ENCODE assay signal across 8 cellular contexts in the genomic region with DNA sequence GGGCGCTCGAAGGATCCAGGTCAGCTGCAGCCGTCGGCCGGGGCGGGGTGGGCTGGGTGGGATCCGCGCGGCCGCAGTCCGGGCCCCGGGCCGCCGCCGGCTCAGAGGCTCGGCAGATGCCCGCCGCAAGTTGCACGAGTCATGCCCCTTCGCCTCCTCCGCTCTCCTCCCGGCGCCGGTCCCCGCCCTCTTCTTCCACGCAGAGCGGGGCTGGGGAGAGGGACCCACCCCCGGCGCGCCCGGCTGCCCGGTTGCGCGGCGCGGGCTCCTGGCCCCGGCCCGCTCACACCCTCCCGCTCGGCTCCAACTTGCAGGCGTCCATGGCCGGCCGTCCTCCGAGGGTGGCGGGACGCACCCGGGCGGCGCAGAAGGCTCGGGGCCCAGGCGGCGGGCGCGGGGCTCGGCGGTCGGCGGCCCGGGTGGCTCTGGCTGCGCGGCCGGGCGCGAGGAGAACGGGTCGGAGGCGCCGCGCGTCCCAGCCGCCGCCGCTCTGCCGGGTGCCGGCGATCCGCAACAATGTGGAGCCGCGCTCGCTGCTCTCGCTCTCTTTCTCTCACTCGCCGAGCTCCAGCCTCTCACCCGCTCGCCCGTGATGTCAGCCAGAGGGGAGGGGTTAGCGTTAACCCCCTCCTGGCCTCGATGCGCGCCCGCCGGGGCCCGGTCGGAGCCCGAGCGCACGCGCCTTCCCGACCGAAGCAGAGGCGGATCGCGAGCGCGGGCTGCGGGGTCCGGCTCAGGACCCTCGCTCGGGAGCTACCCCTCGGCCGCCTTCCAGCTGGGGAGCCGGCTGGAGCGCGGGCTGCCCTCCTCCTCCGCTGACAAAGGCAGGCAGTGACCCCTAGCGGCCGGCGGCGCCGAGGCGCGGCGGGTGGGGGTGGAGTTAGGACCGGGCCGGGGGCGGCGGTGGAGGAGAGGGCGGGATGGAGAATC. TPM values are rescaled to one million over a fixed set of nuclear protein-coding genes. Genes with fewer than 3 reads are reported as not detected.
DNase-seq lines count a peak whose midpoint lies in the region; ATAC-seq and TF ChIP-seq lines count a peak whose summit lies in the region.

A gene with protein sequence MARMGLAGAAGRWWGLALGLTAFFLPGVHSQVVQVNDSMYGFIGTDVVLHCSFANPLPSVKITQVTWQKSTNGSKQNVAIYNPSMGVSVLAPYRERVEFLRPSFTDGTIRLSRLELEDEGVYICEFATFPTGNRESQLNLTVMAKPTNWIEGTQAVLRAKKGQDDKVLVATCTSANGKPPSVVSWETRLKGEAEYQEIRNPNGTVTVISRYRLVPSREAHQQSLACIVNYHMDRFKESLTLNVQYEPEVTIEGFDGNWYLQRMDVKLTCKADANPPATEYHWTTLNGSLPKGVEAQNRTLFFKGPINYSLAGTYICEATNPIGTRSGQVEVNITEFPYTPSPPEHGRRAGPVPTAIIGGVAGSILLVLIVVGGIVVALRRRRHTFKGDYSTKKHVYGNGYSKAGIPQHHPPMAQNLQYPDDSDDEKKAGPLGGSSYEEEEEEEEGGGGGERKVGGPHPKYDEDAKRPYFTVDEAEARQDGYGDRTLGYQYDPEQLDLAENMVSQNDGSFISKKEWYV (minus strand): TSS at position 550 of the 930 bp plus-strand sequence. CDS start 647 bp downstream, outside the sequence.

- no peak for TF ChIP-seq EP300 in ovary (IDR thresholded peaks at IDR 0.05)

- H3K4me1 Mint-ChIP-seq in activated naive CD8-positive, alpha-beta T cell (ENCODE audit: low read depth): peaks cover 16% of the 10 kb centered on the region

- H3K27ac Mint-ChIP-seq in activated naive CD8-positive, alpha-beta T cell: peak within 1 kb of the TSS; percentile 66

- no peaks in the 10 kb centered on the region; the same call in 1 of the 2 replicates for H3K27me3 ChIP-seq in GM06990 (replicated peaks; ENCODE audit: control insufficient read depth, insufficient read depth, low read length)
- H3K27me3 ChIP-seq in H7 (ENCODE audit: control insufficient read depth, insufficient read depth, low read length): peaks cover 3% of the 10 kb centered on the region
- no peaks in the 10 kb centered on the region for H3K27me3 ChIP-seq in ovary
- H3K27me3 ChIP-seq in thymus (ENCODE audit: control insufficient read depth, insufficient read depth): peaks cover 39% of the 10 kb centered on the region

- H3K9me3 ChIP-seq in ovary (no peaks in the 10 kb centered on the region), thymus (ENCODE audit: control insufficient read depth) (no peaks in the 10 kb centered on the region)

- H3K9me3 Mint-ChIP-seq in activated naive CD8-positive, alpha-beta T cell (ENCODE audit: low read depth): no peaks in the 10 kb centered on the region

- no peaks in the 10 kb centered on the region for H3K36me3 ChIP-seq in GM06990 (ENCODE audit: control insufficient read depth, insufficient read depth, low read length)
- no peaks in the 10 kb centered on the region; the same call in 1 of the 2 replicates for H3K36me3 ChIP-seq in H7 (replicated peaks; ENCODE audit: control insufficient read depth, insufficient read depth, low read length)
- H3K36me3 ChIP-seq in ovary: no peaks in the 10 kb centered on the region
- no peaks in the 10 kb centered on the region for H3K36me3 ChIP-seq in thymus (ENCODE audit: control insufficient read depth, insufficient read depth)

- H3K27ac ChIP-seq in ovary (peak within 1 kb of the TSS; percentile 71 to 73), thymus (ENCODE audit: low read depth) (peak within 1 kb of the TSS; percentile 36)

- intact Hi-C loops in head of caudate nucleus (cut with DNase I) (loop anchor here (2.0 to 5.0 kb wide), 3 partner anchors 62 to 378 kb away; no protein-coding TSS in a partner anchor), ovary (cut with DNase I) (loop anchor here (5.0 to 10.0 kb wide), 3 partner anchors 57 to 244 kb away; no protein-coding TSS in a partner anchor)

- ATAC-seq in SK-N-SH treated with all-trans-retinoic acid at 6 μM for 48 hours: peak; percentile 89

- peaks cover 14% of the 10 kb centered on the region for H3K27me3 Mint-ChIP-seq in activated naive CD8-positive, alpha-beta T cell

- peak; percentile 48 for TF ChIP-seq POLR2A in ovary (IDR thresholded peaks at IDR 0.05)

- 0 to 1% (median 0%) methylated on average over 72 to 128 of the region's 128 CpGs for WGBS in ovary, 3 donors
- WGBS in thymus: under 1% methylated on average over 128 of the region's 128 CpGs

- H3K36me3 Mint-ChIP-seq in activated naive CD8-positive, alpha-beta T cell: no peaks in the 10 kb centered on the region

- DNase-seq in GM06990 (ENCODE audit: extremely low read depth, insufficient read length) (peak; percentile 86), H7 (peak; percentile 98), M059J (ENCODE audit: low read depth) (peak; percentile 79), head of caudate nucleus (peak; percentile 76 to 96 (median 92)), ovary (peak; percentile 82 to 93 (median 88))

- TF ChIP-seq CTCF in GM06990 (IDR thresholded peaks at IDR 0.05; ENCODE audit: insufficient read depth, low read length, poor library complexity, severe bottlenecking) (peak; percentile 79), ovary (IDR thresholded peaks at IDR 0.05) (peak; percentile 87 to 93 (median 90))

- H3K4me1 ChIP-seq in ovary (ENCODE audit: insufficient read depth) (peaks cover 11% of the 10 kb centered on the region), thymus (ENCODE audit: control insufficient read depth, insufficient read depth, low read length) (peaks cover 9% of the 10 kb centered on the region)

- peak within 1 kb of the TSS; percentile 92 for H3K4me3 Mint-ChIP-seq in activated naive CD8-positive, alpha-beta T cell

- H3K4me3 ChIP-seq in GM06990 (replicated peaks; ENCODE audit: low read depth, low read length): peak within 1 kb of the TSS; percentile 73
- peak within 1 kb of the TSS; percentile 80 for H3K4me3 ChIP-seq in H7 (ENCODE audit: insufficient read depth, low read depth, low read length)
- peak within 1 kb of the TSS; percentile 67 for H3K4me3 ChIP-seq in ovary
- peak within 1 kb of the TSS; percentile 67 for H3K4me3 ChIP-seq in thymus (ENCODE audit: low read length)

TF ChIP-seq in SK-N-SH treated with all-trans-retinoic acid at 6 μM for 48 hours, 23 proteins besides CTCF, POLR2A, EP300 and RAD21 (continues in another document):
- TF ChIP-seq ZFP30 (CRISPR knock-in tag; IDR thresholded peaks at IDR 0.05): no peak
- TF ChIP-seq BACH2 (CRISPR knock-in tag; IDR thresholded peaks at IDR 0.05; ENCODE audit: borderline replicate concordance): no peak
- TF ChIP-seq, protein P1, sequence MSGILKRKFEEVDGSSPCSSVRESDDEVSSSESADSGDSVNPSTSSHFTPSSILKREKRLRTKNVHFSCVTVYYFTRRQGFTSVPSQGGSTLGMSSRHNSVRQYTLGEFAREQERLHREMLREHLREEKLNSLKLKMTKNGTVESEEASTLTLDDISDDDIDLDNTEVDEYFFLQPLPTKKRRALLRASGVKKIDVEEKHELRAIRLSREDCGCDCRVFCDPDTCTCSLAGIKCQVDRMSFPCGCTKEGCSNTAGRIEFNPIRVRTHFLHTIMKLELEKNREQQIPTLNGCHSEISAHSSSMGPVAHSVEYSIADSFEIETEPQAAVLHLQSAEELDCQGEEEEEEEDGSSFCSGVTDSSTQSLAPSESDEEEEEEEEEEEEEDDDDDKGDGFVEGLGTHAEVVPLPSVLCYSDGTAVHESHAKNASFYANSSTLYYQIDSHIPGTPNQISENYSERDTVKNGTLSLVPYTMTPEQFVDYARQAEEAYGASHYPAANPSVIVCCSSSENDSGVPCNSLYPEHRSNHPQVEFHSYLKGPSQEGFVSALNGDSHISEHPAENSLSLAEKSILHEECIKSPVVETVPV (CRISPR knock-in tag; IDR thresholded peaks at IDR 0.05): no peak
- TF ChIP-seq ESRRG (CRISPR knock-in tag; IDR thresholded peaks at IDR 0.05): no peak
- no peak for TF ChIP-seq ISL1 (CRISPR knock-in tag; IDR thresholded peaks at IDR 0.05)
- TF ChIP-seq CSDC2 (CRISPR knock-in tag; IDR thresholded peaks at IDR 0.05): no peak
- TF ChIP-seq, protein P2, sequence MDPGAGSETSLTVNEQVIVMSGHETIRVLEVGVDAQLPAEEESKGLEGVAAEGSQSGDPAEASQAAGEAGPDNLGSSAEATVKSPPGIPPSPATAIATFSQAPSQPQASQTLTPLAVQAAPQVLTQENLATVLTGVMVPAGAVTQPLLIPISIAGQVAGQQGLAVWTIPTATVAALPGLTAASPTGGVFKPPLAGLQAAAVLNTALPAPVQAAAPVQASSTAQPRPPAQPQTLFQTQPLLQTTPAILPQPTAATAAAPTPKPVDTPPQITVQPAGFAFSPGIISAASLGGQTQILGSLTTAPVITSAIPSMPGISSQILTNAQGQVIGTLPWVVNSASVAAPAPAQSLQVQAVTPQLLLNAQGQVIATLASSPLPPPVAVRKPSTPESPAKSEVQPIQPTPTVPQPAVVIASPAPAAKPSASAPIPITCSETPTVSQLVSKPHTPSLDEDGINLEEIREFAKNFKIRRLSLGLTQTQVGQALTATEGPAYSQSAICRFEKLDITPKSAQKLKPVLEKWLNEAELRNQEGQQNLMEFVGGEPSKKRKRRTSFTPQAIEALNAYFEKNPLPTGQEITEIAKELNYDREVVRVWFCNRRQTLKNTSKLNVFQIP (CRISPR knock-in tag; IDR thresholded peaks at IDR 0.05; ENCODE audit: borderline replicate concordance, low read depth): no peak
- no peak for TF ChIP-seq TCF4 (CRISPR knock-in tag; IDR thresholded peaks at IDR 0.05; ENCODE audit: borderline replicate concordance)
- TF ChIP-seq, protein P3, sequence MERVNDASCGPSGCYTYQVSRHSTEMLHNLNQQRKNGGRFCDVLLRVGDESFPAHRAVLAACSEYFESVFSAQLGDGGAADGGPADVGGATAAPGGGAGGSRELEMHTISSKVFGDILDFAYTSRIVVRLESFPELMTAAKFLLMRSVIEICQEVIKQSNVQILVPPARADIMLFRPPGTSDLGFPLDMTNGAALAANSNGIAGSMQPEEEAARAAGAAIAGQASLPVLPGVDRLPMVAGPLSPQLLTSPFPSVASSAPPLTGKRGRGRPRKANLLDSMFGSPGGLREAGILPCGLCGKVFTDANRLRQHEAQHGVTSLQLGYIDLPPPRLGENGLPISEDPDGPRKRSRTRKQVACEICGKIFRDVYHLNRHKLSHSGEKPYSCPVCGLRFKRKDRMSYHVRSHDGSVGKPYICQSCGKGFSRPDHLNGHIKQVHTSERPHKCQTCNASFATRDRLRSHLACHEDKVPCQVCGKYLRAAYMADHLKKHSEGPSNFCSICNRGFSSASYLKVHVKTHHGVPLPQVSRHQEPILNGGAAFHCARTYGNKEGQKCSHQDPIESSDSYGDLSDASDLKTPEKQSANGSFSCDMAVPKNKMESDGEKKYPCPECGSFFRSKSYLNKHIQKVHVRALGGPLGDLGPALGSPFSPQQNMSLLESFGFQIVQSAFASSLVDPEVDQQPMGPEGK (CRISPR knock-in tag; IDR thresholded peaks at IDR 0.05; ENCODE audit: borderline replicate concordance): no peak
- no peak for TF ChIP-seq ZNF565 (CRISPR knock-in tag; conservative IDR thresholded peaks at IDR 0.05; ENCODE audit: low read depth)
- TF ChIP-seq RARB (CRISPR knock-in tag; IDR thresholded peaks at IDR 0.05): no peak
- no peak for TF ChIP-seq ZNF8 (CRISPR knock-in tag; IDR thresholded peaks at IDR 0.05)

RNA-seq across cellular contexts. Expression of the gene that starts here (rescaled TPM):
- total RNA-seq in H7 (2014; rRNA removed; shearing (Covaris generic)): 20.9 and 24.6 TPM in 2 replicates
- 1.7 and 2.3 TPM in 2 replicates for total RNA-seq in M059J (2014; rRNA removed; shearing (Covaris generic))
- 10 to 100 TPM in 1 of 7 donors, 1 to 10 TPM in 6; 1.5 to 12.1 (median 6.3) TPM for total RNA-seq in ovary
- polyA plus RNA-seq in ovary (1 to 10 TPM; 3.8 to 4.2 TPM), thymus (11.7 TPM)

Comparison
In these comparisons a context has a peak if more than half of its experiments do, and no peak if none do; other contexts are left out.
1. Peak in every context shown above with its lines: DNase-seq, ATAC-seq, H3K4me3 ChIP-seq and H3K27ac ChIP-seq.